In the genomic region with DNA sequence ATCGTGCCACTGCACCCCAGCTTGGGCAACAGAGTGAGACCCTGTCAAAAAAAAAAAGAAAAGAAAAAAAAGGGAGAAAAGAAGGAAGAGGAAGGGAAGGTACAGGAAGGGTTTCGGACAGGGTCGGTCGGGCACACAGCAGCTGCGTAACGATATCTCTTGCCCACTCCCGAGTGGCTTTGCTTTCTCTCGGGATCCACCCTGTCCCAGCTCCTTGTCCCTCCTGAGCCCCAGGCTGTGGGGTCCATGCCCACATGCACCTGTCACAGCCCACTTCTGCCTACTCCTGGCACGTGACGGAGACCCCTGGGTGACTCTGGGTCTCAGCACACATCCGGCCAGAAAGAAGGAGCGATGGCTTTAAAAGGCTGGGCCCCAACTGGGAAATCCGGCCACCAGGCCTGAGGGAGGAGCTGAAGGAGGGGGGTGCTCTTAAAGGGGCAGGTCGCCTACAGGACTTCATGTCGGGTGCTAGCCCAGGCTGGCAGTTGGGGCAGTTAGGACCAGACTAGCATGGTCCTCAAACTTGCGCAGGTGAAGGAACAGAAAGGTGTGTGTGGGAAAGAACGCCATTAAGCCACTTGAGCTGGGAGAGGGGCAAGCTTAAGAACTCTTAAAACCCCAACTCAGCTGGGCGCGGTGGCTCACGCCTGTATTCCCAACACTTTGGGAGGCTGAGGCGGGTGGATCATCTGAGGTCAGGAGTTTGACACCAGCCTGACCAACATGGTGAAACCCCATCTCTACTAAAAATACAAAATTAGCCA, we compare ENCODE assay signal across 1 cellular context.
TF ChIP-seq lines count a peak whose summit lies in the region.

GHDC (minus strand) TSS at position 362 of the 767 bp plus-strand sequence. CDS start 913 bp downstream, outside the sequence.

TF ChIP-seq in Ishikawa, 13 proteins besides CTCF, POLR2A, EP300 and RAD21 (continued from another document):
- TF ChIP-seq CEBPB (IDR thresholded peaks at IDR 0.05), result no peak
- TF ChIP-seq EGR1 (IDR thresholded peaks at IDR 0.05), result no peak
- TF ChIP-seq FOXM1 (IDR thresholded peaks at IDR 0.05; ENCODE audit: borderline replicate concordance, low read depth), result no peak
- TF ChIP-seq TEAD4 (IDR thresholded peaks at IDR 0.05), result no peak
TF ChIP-seq in Ishikawa: peak in this region for 5.
